3 cellular contexts compared by ENCODE assay signal in genomic region chr1:13562981-13563380, GRCh38. TPM values are rescaled to one million over a fixed set of nuclear protein-coding genes. Genes with fewer than 3 reads are reported as not detected.
"Had no signal": no experiment of that assay in that cellular context is flagged by ENCODE, and none has a peak within 500 bp of the region (broad histone marks: within the 10 kb centered on the region; RNA-seq: fewer than 3 reads in every experiment).

No MANE protein-coding gene starts in this region.

RNA-seq across cellular contexts. Expression of gene PDPN, which starts 20.7 kb away (rescaled TPM):
- total RNA-seq: NCI-H460 had no signal

RNA-seq across cellular contexts. Expression of gene LRRC38, which starts 49.2 kb away (rescaled TPM):
- total RNA-seq: LHCN-M2, MCF 10A, NCI-H460 had no signal
